Comparison of ENCODE assay signal across 21 cellular contexts in the genomic region with DNA sequence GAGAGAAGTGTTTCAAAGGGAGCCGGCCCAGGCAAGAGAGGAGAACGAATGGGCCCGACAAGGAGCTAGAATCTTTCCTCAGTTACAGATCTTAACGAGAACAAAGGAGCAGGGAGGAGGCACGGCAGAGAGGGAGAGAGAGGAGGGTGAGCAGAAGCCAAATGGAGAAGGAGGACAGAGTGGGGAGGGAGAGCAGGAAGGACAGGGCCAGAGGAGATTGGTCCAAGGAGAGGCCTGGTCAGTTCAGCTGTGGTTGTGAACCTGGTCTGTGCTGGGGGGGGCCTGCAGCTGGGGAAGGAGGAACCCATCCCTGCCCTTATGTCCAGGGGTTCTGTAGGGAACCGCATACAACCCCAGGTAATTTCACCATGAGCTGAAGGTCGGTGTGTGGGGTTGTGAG.
DNase-seq lines count a peak whose midpoint lies in the region; ATAC-seq, FAIRE-seq and TF ChIP-seq lines count a peak whose summit lies in the region.
"Had no signal": no experiment of that assay in that cellular context is flagged by ENCODE, and none has a peak within 500 bp of the region (broad histone marks: within the 10 kb centered on the region; RNA-seq: fewer than 3 reads in every experiment).

No MANE protein-coding gene starts in this region.

- H3T11ph ChIP-seq in H9 (ENCODE audit: low read length) = no peak overlapping the region

- no peak overlapping the region for H2BK120ac ChIP-seq in H9 (ENCODE audit: low read depth, low read length, poor library complexity, severe bottlenecking)
- no peak overlapping the region for H2BK120ac ChIP-seq in H1 (replicated peaks; ENCODE audit: low read depth, low read length)
- no peak overlapping the region for H2BK120ac ChIP-seq in neuronal stem cell (ENCODE audit: low read depth, low read length)

- H3K79me1 ChIP-seq in H9 (ENCODE audit: insufficient read depth, low read depth, low read length, poor library complexity, severe bottlenecking) = no peaks in the 10 kb centered on the region
- H3K79me1 ChIP-seq in H1 (ENCODE audit: low read depth, low read length) = no peaks in the 10 kb centered on the region
- H3K79me1 ChIP-seq in neuronal stem cell (ENCODE audit: low read depth, low read length) = no peaks in the 10 kb centered on the region

- peaks cover 40% of the 10 kb centered on the region for H3K27me3 Mint-ChIP-seq in H9 (ENCODE audit: low read depth)
- no peaks in the 10 kb centered on the region for H3K27me3 Mint-ChIP-seq in mesothelial cell of epicardium (ENCODE audit: low read depth)

- no peak overlapping the region for H3K9ac ChIP-seq in H9 (ENCODE audit: extremely low read depth, insufficient read length, low read length)
- H3K9ac ChIP-seq in H1 (replicated peaks in 1 of 4; ENCODE audit: extremely low read depth in 1 of 4, low read depth in 3 of 4, low read length in 3 of 4) = no peak overlapping the region
- no peak overlapping the region for H3K9ac ChIP-seq in neuronal stem cell (ENCODE audit: low read depth, low read length, poor library complexity)

- no peak overlapping the region for H3K14ac ChIP-seq in H9 (ENCODE audit: insufficient read depth, low read length)
- no peak overlapping the region for H3K14ac ChIP-seq in H1 (ENCODE audit: insufficient read length)
- no peak overlapping the region for H3K14ac ChIP-seq in neuronal stem cell (ENCODE audit: low read length)

- FAIRE-seq in H1 (lab: Jason Lieb, UNC) = no peak
- FAIRE-seq: D721Med, G401.6, GM12891 had no signal

- H3K79me2 ChIP-seq in H9 (ENCODE audit: insufficient read depth, low read length) = no peaks in the 10 kb centered on the region
- no peaks in the 10 kb centered on the region for H3K79me2 ChIP-seq in H1 (ENCODE audit: control insufficient read depth in 1 of 2, insufficient read depth in 2 of 2, low read length in 2 of 2)

- no peak for TF ChIP-seq EP300 in H1 (IDR thresholded peaks at IDR 0.05; ENCODE audit: borderline replicate concordance in 1 of 2, low read depth in 2 of 2, low read length in 2 of 2)

- peaks cover 13% of the 10 kb centered on the region; the same call in 1 of the 2 replicates for H3K4me1 ChIP-seq in H9 (ENCODE audit: insufficient read depth, low read length)
- H3K4me1 ChIP-seq in H1 (replicated peaks in 1 of 4; ENCODE audit: control insufficient read depth in 3 of 4, insufficient read depth in 4 of 4, low read length in 3 of 4) = peaks cover 0 to 26% (median 13%) of the 10 kb centered on the region in 4 experiments; a peak in 6 of 7 replicates
- peaks cover 5 to 19% of the 10 kb centered on the region in 2 donors for H3K4me1 ChIP-seq in neuronal stem cell (ENCODE audit: control insufficient read depth in 2 of 2, insufficient read depth in 1 of 2, low read depth in 1 of 2, low read length in 2 of 2)
- peaks cover 7 to 17% of the 10 kb centered on the region in 2 donors for H3K4me1 ChIP-seq in left lung
- H3K4me1 ChIP-seq: BE2C had no signal

- no peaks in the 10 kb centered on the region for H3K23me2 ChIP-seq in H9 (ENCODE audit: insufficient read length, low read depth, low read length, poor library complexity, severe bottlenecking)
- H3K23me2 ChIP-seq in H1 (ENCODE audit: low read depth, low read length) = peaks cover 1% of the 10 kb centered on the region; the same call in 1 of the 2 replicates

- H3K27me3 ChIP-seq in H9 (ENCODE audit: insufficient read depth, low read length) = peaks cover 5% of the 10 kb centered on the region; the same call in 1 of the 2 replicates
- H3K27me3 ChIP-seq in H1 (replicated peaks in 1 of 4; ENCODE audit: control insufficient read depth in 3 of 4, extremely low read depth in 1 of 4, insufficient read depth in 3 of 4, low read length in 3 of 4) = peaks cover 0 to 16% (median 8%) of the 10 kb centered on the region in 4 experiments; a peak in 6 of 7 replicates
- peaks cover 0 to 66% (median 0%) of the 10 kb centered on the region in 3 experiments for H3K27me3 ChIP-seq in neuronal stem cell (ENCODE audit: control insufficient read depth in 3 of 3, insufficient read depth in 3 of 3, low read depth in 1 of 3, low read length in 3 of 3)
- peaks cover 8% of the 10 kb centered on the region for H3K27me3 ChIP-seq in H7 (ENCODE audit: control insufficient read depth, insufficient read depth, low read length)
- H3K27me3 ChIP-seq in left lung = peaks cover 9 to 87% of the 10 kb centered on the region in 2 donors

- H2BK5ac ChIP-seq in H9 (ENCODE audit: insufficient read length, low read length) (no peak overlapping the region), H1 (ENCODE audit: low read depth, low read length) (no peak overlapping the region), neuronal stem cell (ENCODE audit: low read length) (no peak overlapping the region)

- H4K5ac ChIP-seq in H9 (ENCODE audit: insufficient read length, low read depth, low read length) = no peak overlapping the region
- H4K5ac ChIP-seq in H1 (ENCODE audit: insufficient read length, low read depth, low read length) = no peak overlapping the region

- H4K8ac ChIP-seq in H9 (replicated peaks; ENCODE audit: insufficient read length, low read depth, low read length) (no peak overlapping the region), H1 (ENCODE audit: extremely low read depth, insufficient read depth, low read length) (no peak overlapping the region), neuronal stem cell (ENCODE audit: low read depth, low read length) (no peak overlapping the region)

- no peaks in the 10 kb centered on the region; a peak in 1 of 5 replicates for H3K9me3 Mint-ChIP-seq in H9
- no peaks in the 10 kb centered on the region for H3K9me3 Mint-ChIP-seq in mesothelial cell of epicardium

- CTCF ChIA-PET in H1 (lab: Charles Lee; ENCODE audit: partially characterized antibody) = interaction anchor here (0.5 to 38.2 kb wide), 15 partner anchors 1 to 347 kb away, joined by 3 to 2918 read pairs (median 14); a partner anchor contains a TSS

- H3K4me2 ChIP-seq in H9 (ENCODE audit: insufficient read depth, insufficient read length, low read length) = no peak overlapping the region
- H3K4me2 ChIP-seq in H1 (ENCODE audit: insufficient read depth in 1 of 2, low read depth in 2 of 2, low read length in 2 of 2) = no peak overlapping the region
- no peak overlapping the region for H3K4me2 ChIP-seq in neuronal stem cell (ENCODE audit: insufficient read depth, low read length, poor library complexity, severe bottlenecking)

- intact Hi-C loops in left lung (cut with DNase I) = loop anchor here (5.0 to 10.0 kb wide), 2 partner anchors 132 to 149 kb away; no protein-coding TSS in a partner anchor

- no peaks in the 10 kb centered on the region for H3K36me3 ChIP-seq in H1 (ENCODE audit: control insufficient read depth in 2 of 4, insufficient read depth in 4 of 4, low read length in 3 of 4)
- no peaks in the 10 kb centered on the region for H3K36me3 ChIP-seq in neuronal stem cell (replicated peaks in 1 of 2; ENCODE audit: control insufficient read depth in 2 of 2, insufficient read depth in 2 of 2, low read length in 2 of 2)
- H3K36me3 ChIP-seq in H7 (replicated peaks; ENCODE audit: control insufficient read depth, insufficient read depth, low read length) = no peaks in the 10 kb centered on the region
- H3K36me3 ChIP-seq in left lung = no peaks in the 10 kb centered on the region
- H3K36me3 ChIP-seq: BE2C had no signal

- H4K20me1 ChIP-seq in H9 (ENCODE audit: control insufficient read depth, insufficient read depth, insufficient read length) (no peaks in the 10 kb centered on the region), H1 (replicated peaks in 1 of 2; ENCODE audit: control insufficient read depth in 1 of 2, insufficient read depth in 2 of 2, low read length in 2 of 2) (no peaks in the 10 kb centered on the region)

- DNase-seq in H9 = peak; percentile 23
- no peak for DNase-seq in H1 (ENCODE audit: low read depth in 1 of 2, low spot score in 2 of 2)
- DNase-seq in mesothelial cell of epicardium (ENCODE audit: low spot score in 2 of 2, unreplicated experiment in 2 of 2) = no peak
- DNase-seq in neuronal stem cell (ENCODE audit: low spot score) = no peak
- DNase-seq in H7 = no peak
- no peak for DNase-seq in left lung
- no peak for DNase-seq in stimulated activated naive CD4-positive, alpha-beta T cell (lab: John Stamatoyannopoulos, UW)
- DNase-seq in effector CD8-positive, alpha-beta T cell (lab: John Stamatoyannopoulos, UW) = no peak
- DNase-seq: BE2C; CD4-positive, alpha-beta memory T cell; COR-L47; DMS153; DMS79 treated with DMSO at 0.1 percent for 48 hours; EL; GOT3; IMR-90 had no signal

- H2BK20ac ChIP-seq in H9 (ENCODE audit: low read depth, low read length, poor library complexity, severe bottlenecking) (no peak overlapping the region), H1 (ENCODE audit: low read length) (peak overlapping the region; percentile 69; the same call in 1 of the 2 replicates)

- H3K18ac ChIP-seq in H9 (ENCODE audit: insufficient read length, low read depth, low read length) (no peak overlapping the region), H1 (ENCODE audit: extremely low read depth, low read length) (no peak overlapping the region), neuronal stem cell (ENCODE audit: low read length) (peak overlapping the region; percentile 46)

- H2AFZ ChIP-seq in H9 (ENCODE audit: low read length) = peak overlapping the region; percentile 66
- no peak overlapping the region for H2AFZ ChIP-seq in H1 (ENCODE audit: low read length)
- peak overlapping the region; percentile 28 for H2AFZ ChIP-seq in neuronal stem cell (ENCODE audit: low read length)

- H3K36me3 Mint-ChIP-seq in H9 (ENCODE audit: insufficient read depth in 1 of 3, low read depth in 3 of 3) (no peaks in the 10 kb centered on the region; a peak in 2 of 7 replicates), mesothelial cell of epicardium (no peaks in the 10 kb centered on the region)
- H3K36me3 Mint-ChIP-seq: CD4-positive, alpha-beta memory T cell had no signal

- TF ChIP-seq RAD21 in H1 (IDR thresholded peaks at IDR 0.05 in 1 of 2, conservative IDR thresholded peaks at IDR 0.05 in 1 of 2; ENCODE audit: low read depth in 2 of 2, low read length in 2 of 2) = no peak

- H2BK15ac ChIP-seq in H9 (ENCODE audit: low read depth, low read length) (no peak overlapping the region), H1 (ENCODE audit: low read length) (peak overlapping the region; percentile 31), neuronal stem cell (ENCODE audit: low read length) (no peak overlapping the region)

- no CpG with 5 or more reads among the region's 7 CpGs for WGBS in H9 (ENCODE audit: extremely low coverage, insufficient read length, low lambda C conversion rate)
- 90% methylated on average over 6 of the region's 7 CpGs; no CpG with 5 or more reads in 1 of the 2 experiments for WGBS in H1 (ENCODE audit: extremely low coverage in 1 of 2, insufficient coverage in 1 of 2, insufficient read length in 1 of 2, insufficient replicate concordance in 2 of 2, low coverage in 1 of 2, low lambda C conversion rate in 2 of 2, missing lambda C conversion rate in 1 of 2), 2 experiments
- WGBS in neuronal stem cell (ENCODE audit: extremely low coverage in 2 of 2, insufficient read length in 2 of 2, insufficient replicate concordance in 1 of 2), 2 donors = no CpG with 5 or more reads among the region's 7 CpGs

- H3K4me1 Mint-ChIP-seq in H9 = peaks cover 55% of the 10 kb centered on the region in 2 experiments
- H3K4me1 Mint-ChIP-seq in mesothelial cell of epicardium = peaks cover 63% of the 10 kb centered on the region

- no peak for TF ChIP-seq POLR2A in H1 (IDR thresholded peaks at IDR 0.05; ENCODE audit: control extremely low read depth in 1 of 2, low read depth in 2 of 2, low read length in 2 of 2)

- no peak overlapping the region for H3K4ac ChIP-seq in H9 (ENCODE audit: low read depth, low read length)
- H3K4ac ChIP-seq in H1 (replicated peaks; ENCODE audit: insufficient read length, low read depth, low read length) = no peak overlapping the region
- H3K4ac ChIP-seq in neuronal stem cell (ENCODE audit: low read length) = no peak overlapping the region

- H3K9me3 ChIP-seq in H9 (ENCODE audit: control insufficient read depth, low read depth, low read length) = no peaks in the 10 kb centered on the region
- H3K9me3 ChIP-seq in H1 (ENCODE audit: insufficient read depth in 2 of 2, low read depth in 1 of 2, low read length in 1 of 2) = no peaks in the 10 kb centered on the region
- H3K9me3 ChIP-seq in neuronal stem cell (replicated peaks in 1 of 2; ENCODE audit: control insufficient read depth in 2 of 2, insufficient read depth in 1 of 2, low read depth in 1 of 2, low read length in 2 of 2) = peaks cover 4 to 8% of the 10 kb centered on the region in 2 donors
- no peaks in the 10 kb centered on the region for H3K9me3 ChIP-seq in left lung
- H3K9me3 ChIP-seq: BE2C had no signal

- H3K27ac ChIP-seq in H9 (ENCODE audit: insufficient read length, low read depth, low read length) = no peak overlapping the region
- H3K27ac ChIP-seq in H1 (ENCODE audit: low read depth, low read length) = no peak overlapping the region
- H3K27ac ChIP-seq in neuronal stem cell (replicated peaks; ENCODE audit: low read length) = no peak overlapping the region
- no peak overlapping the region for H3K27ac ChIP-seq in left lung
- H3K27ac ChIP-seq: C4-2B had no signal

- H4K91ac ChIP-seq in H9 (ENCODE audit: insufficient read length, low read depth, low read length) (no peak overlapping the region), H1 (replicated peaks; ENCODE audit: insufficient read length, low read length) (no peak overlapping the region), neuronal stem cell (ENCODE audit: low read depth, low read length, poor library complexity) (peak overlapping the region; percentile 48)

- no peak overlapping the region for H2BK12ac ChIP-seq in H9 (ENCODE audit: insufficient read length, low read depth, low read length)
- no peak overlapping the region; the same call in 1 of the 2 replicates for H2BK12ac ChIP-seq in H1 (ENCODE audit: low read depth, low read length)
- no peak overlapping the region for H2BK12ac ChIP-seq in neuronal stem cell (ENCODE audit: low read length)

- H3K23ac ChIP-seq in H9 (ENCODE audit: insufficient read length, low read depth, low read length) = no peak overlapping the region
- H3K23ac ChIP-seq in H1 (ENCODE audit: insufficient read length) = no peak overlapping the region
- no peak overlapping the region for H3K23ac ChIP-seq in neuronal stem cell (ENCODE audit: low read depth, low read length, poor library complexity)

- H3K4me3 Mint-ChIP-seq in H9 = no peak overlapping the region
- H3K4me3 Mint-ChIP-seq in mesothelial cell of epicardium = peak overlapping the region; percentile 2

- no peak overlapping the region for H3K4me3 ChIP-seq in H1 (ENCODE audit: extremely low read depth in 1 of 4, insufficient read depth in 2 of 4, low read depth in 3 of 4, low read length in 4 of 4)
- no peak overlapping the region for H3K4me3 ChIP-seq in neuronal stem cell (ENCODE audit: low read length in 2 of 2)
- H3K4me3 ChIP-seq in H7 (ENCODE audit: insufficient read depth, low read depth, low read length) = no peak overlapping the region
- H3K4me3 ChIP-seq in left lung = no peak overlapping the region

- no peak for TF ChIP-seq CTCF in H9 (conservative IDR thresholded peaks at IDR 0.05)
- no peak for TF ChIP-seq CTCF in H1 (IDR thresholded peaks at IDR 0.05; ENCODE audit: control extremely low read depth in 1 of 3, insufficient read depth in 1 of 3, low read depth in 1 of 3, low read length in 3 of 3)
- no peak for TF ChIP-seq CTCF in mesothelial cell of epicardium (IDR thresholded peaks at IDR 0.05; ENCODE audit: unreplicated experiment)
- no peak for TF ChIP-seq CTCF in left lung (IDR thresholded peaks at IDR 0.05)

- ATAC-seq in left lung = no peak
- ATAC-seq: HCT116 had no signal

- H3K27ac Mint-ChIP-seq in H9 (no peak overlapping the region), mesothelial cell of epicardium (peak overlapping the region; percentile 80)
- H3K27ac Mint-ChIP-seq: CD4-positive, alpha-beta memory T cell had no signal

- POLR2A ChIA-PET in H1 (lab: Charles Lee; ENCODE audit: partially characterized antibody) = interaction anchor here (0.8 to 2.2 kb wide), 2 partner anchors 13 to 124 kb away, joined by 3 to 7 read pairs; no protein-coding TSS in a partner anchor

- no peak overlapping the region for H2AK5ac ChIP-seq in H9 (ENCODE audit: insufficient read length, low read length)
- H2AK5ac ChIP-seq in H1 (ENCODE audit: low read depth, low read length) = no peak overlapping the region
- H2AK5ac ChIP-seq in neuronal stem cell (ENCODE audit: low read depth, low read length) = peak overlapping the region; percentile 15

- no peak overlapping the region for H3K56ac ChIP-seq in H9 (ENCODE audit: insufficient read length, low read depth, low read length)
- no peak overlapping the region for H3K56ac ChIP-seq in H1 (replicated peaks; ENCODE audit: insufficient read length, low read depth, low read length)
